Comparison of ENCODE assay signal across 11 cellular contexts in the genomic region with DNA sequence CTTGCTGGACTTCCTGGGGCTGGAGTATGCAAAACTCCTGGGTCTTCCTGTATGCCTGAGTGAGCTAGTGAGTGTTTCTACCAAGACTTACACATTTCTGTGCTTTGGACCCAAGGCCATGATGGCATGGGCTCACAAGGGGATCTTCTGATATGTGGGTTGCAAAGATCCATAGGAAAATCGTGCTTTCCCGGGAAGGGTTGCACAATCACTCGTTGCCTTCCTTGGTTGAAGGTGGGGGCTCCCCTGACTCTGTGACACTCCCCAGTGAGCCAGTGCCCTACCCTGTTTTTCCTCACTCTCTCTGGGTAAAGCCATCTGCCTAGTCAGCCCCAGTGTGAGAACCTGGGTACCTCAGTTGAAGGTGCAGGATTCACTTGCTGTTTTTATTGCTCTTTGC.
"Had no signal": no experiment of that assay in that cellular context is flagged by ENCODE, and none has a peak within 500 bp of the region (broad histone marks: within the 10 kb centered on the region; RNA-seq: fewer than 3 reads in every experiment).

No MANE protein-coding gene starts in this region.

- H3K4me2 ChIP-seq: GM23338 had no signal

- H3K4me3 Mint-ChIP-seq: GM23338, H9, HFFc6 had no signal

- ATAC-seq: GM23338, HCT116 had no signal

- H2AFZ ChIP-seq: GM23248, GM23338 had no signal

- H3K9me3 ChIP-seq: HAP-1 had no signal

- H3K36me3 ChIP-seq: HAP-1 had no signal

- H3K4me3 ChIP-seq: GM23248, GM23338, HAP-1 had no signal

- H3K4me1 Mint-ChIP-seq: GM23338 had no signal

- DNase-seq: GM23248, GOT3, H7, H9, HCEC 1CT, HFFc6 had no signal

- H3K4me1 ChIP-seq: HAP-1 had no signal

- H3K27ac ChIP-seq: GM23248 had no signal

- H3K9ac ChIP-seq: GM23248 had no signal

- FAIRE-seq: H1, H54 had no signal

- H3K27ac Mint-ChIP-seq: GM23338, HFFc6 had no signal
